34 cellular contexts compared by ENCODE assay signal in genomic region chr7:129412501-129412900, GRCh38.
"Had no signal": no experiment of that assay in that cellular context is flagged by ENCODE, and none has a peak within 500 bp of the region (broad histone marks: within the 10 kb centered on the region; RNA-seq: fewer than 3 reads in every experiment).

No MANE protein-coding gene starts in this region.

- H3K27me3 Mint-ChIP-seq: activated B cell treated with CpG ODN at 0.5 μM for 24 hours; activated CD4-positive, alpha-beta memory T cell treated with anti-CD3 and anti-CD28 coated beads for 36 hours; activated CD4-positive, alpha-beta T cell treated with anti-CD3 and anti-CD28 coated beads, Interleukin-2, amount 10 ng/mL, durations not matched to agents 24 days and 14 days; activated CD8-positive, alpha-beta memory T cell treated with anti-CD3 and anti-CD28 coated beads, Interleukin-2, amount 10 ng/mL, durations not matched to agents 7 days and 5 days; activated naive CD4-positive, alpha-beta T cell treated with anti-CD3 and anti-CD28 coated beads, Interleukin-2, amount 10 ng/mL, durations not matched to agents 7 days and 5 days; effector memory CD8-positive, alpha-beta T cell; T-helper 17 cell had no signal

- H3K36me3 ChIP-seq: WERI-Rb-1 had no signal

- DNase-seq: activated B cell treated with CpG ODN at 0.5 μM for 24 hours; activated CD4-positive, alpha-beta memory T cell treated with anti-CD3 and anti-CD28 coated beads for 36 hours; activated CD4-positive, alpha-beta T cell treated with anti-CD3 and anti-CD28 coated beads, Interleukin-2, amount 10 ng/mL, durations not matched to agents 24 days and 14 days; activated CD8-positive, alpha-beta memory T cell treated with anti-CD3 and anti-CD28 coated beads, Interleukin-2, amount 10 ng/mL, durations not matched to agents 7 days and 5 days; activated CD8-positive, alpha-beta memory T cell treated with anti-CD3 and anti-CD28 coated beads, Interleukin-2, amount 50 U/mL, for 4 hours; activated CD8-positive, alpha-beta T cell treated with anti-CD3 and anti-CD28 coated beads, Interleukin-2, amount 10 ng/mL, durations not matched to agents 7 days and 5 days; activated gamma-delta T cell; activated naive CD4-positive, alpha-beta T cell; activated naive CD4-positive, alpha-beta T cell treated with anti-CD3 and anti-CD28 coated beads, Interleukin-2, amount 10 ng/mL, durations not matched to agents 7 days and 5 days; activated T-cell treated with anti-CD3 and anti-CD28 coated beads, Interleukin-2, amount 50 U/mL, for 1 hour; activated T-cell treated with anti-CD3 and anti-CD28 coated beads, Interleukin-2, amount 50 U/mL, for 48 hours; adrenal gland; amygdala; aorta; body of pancreas; caudate nucleus; cortex of kidney; dermis blood vessel endothelial cell; effector CD4-positive, alpha-beta T cell; effector memory CD8-positive, alpha-beta T cell; esophagus squamous epithelium; foreskin fibroblast; head of caudate nucleus; T-helper 1 cell; T-helper 17 cell; T1000; WERI-Rb-1 had no signal

- H3K4me1 ChIP-seq: adrenal gland, body of pancreas, esophagus squamous epithelium had no signal

- H3K27ac Mint-ChIP-seq: activated B cell treated with CpG ODN at 0.5 μM for 24 hours; activated CD4-positive, alpha-beta memory T cell treated with anti-CD3 and anti-CD28 coated beads for 36 hours; activated CD4-positive, alpha-beta T cell treated with anti-CD3 and anti-CD28 coated beads, Interleukin-2, amount 10 ng/mL, durations not matched to agents 24 days and 14 days; activated CD8-positive, alpha-beta memory T cell treated with anti-CD3 and anti-CD28 coated beads, Interleukin-2, amount 10 ng/mL, durations not matched to agents 7 days and 5 days; activated CD8-positive, alpha-beta T cell treated with anti-CD3 and anti-CD28 coated beads, Interleukin-2, amount 10 ng/mL, durations not matched to agents 7 days and 5 days; activated naive CD4-positive, alpha-beta T cell treated with anti-CD3 and anti-CD28 coated beads, Interleukin-2, amount 10 ng/mL, durations not matched to agents 7 days and 5 days; activated T-helper 1 cell treated with anti-CD3 and anti-CD28 coated beads, Interleukin-12 subunit alpha, Interleukin-12 subunit beta, Interleukin-2, Interleukin-4 antibody, amounts not matched to agents 30 ng/mL and 10 ng/mL and 1 ng/mL, durations not matched to agents 14 hours and 24 hours and 36 hours; effector memory CD8-positive, alpha-beta T cell; T-helper 17 cell; T-helper 2 cell treated with Interferon-gamma antibody and Interleukin-4, amounts not matched to agents 5 μg/mL and 100 μg/mL, for 36 hours had no signal

- H3K9me3 Mint-ChIP-seq: effector memory CD8-positive, alpha-beta T cell had no signal

- ATAC-seq: activated CD4-positive, CD25-positive, alpha-beta regulatory T cell treated with anti-CD3 and anti-CD28 coated beads, Interleukin-2, amount 50 U/mL, for 24 hours; activated CD8-positive, alpha-beta memory T cell treated with anti-CD3 and anti-CD28 coated beads, Interleukin-2, amount 10 ng/mL, durations not matched to agents 7 days and 5 days; activated CD8-positive, alpha-beta T cell treated with anti-CD3 and anti-CD28 coated beads, Interleukin-2, amount 10 ng/mL, durations not matched to agents 7 days and 5 days; body of pancreas; effector memory CD8-positive, alpha-beta T cell; T-helper 17 cell had no signal

- H3K4me1 Mint-ChIP-seq: activated B cell treated with CpG ODN at 0.5 μM for 24 hours; activated CD8-positive, alpha-beta memory T cell treated with anti-CD3 and anti-CD28 coated beads, Interleukin-2, amount 10 ng/mL, durations not matched to agents 7 days and 5 days; activated naive CD4-positive, alpha-beta T cell treated with anti-CD3 and anti-CD28 coated beads, Interleukin-2, amount 10 ng/mL, durations not matched to agents 7 days and 5 days; T-helper 17 cell had no signal

- H3K4me3 ChIP-seq: adrenal gland, body of pancreas, esophagus squamous epithelium had no signal

- FAIRE-seq: colon, endothelial cell of umbilical vein, frontal cortex had no signal

- H3K9me3 ChIP-seq: adrenal gland, body of pancreas had no signal

- H3K27me3 ChIP-seq: adrenal gland, body of pancreas, esophagus squamous epithelium had no signal

- H3K4me3 Mint-ChIP-seq: activated B cell treated with CpG ODN at 0.5 μM for 24 hours; activated CD4-positive, alpha-beta memory T cell treated with anti-CD3 and anti-CD28 coated beads for 36 hours; activated CD4-positive, alpha-beta T cell treated with anti-CD3 and anti-CD28 coated beads, Interleukin-2, amount 10 ng/mL, durations not matched to agents 24 days and 14 days; activated CD8-positive, alpha-beta memory T cell treated with anti-CD3 and anti-CD28 coated beads, Interleukin-2, amount 10 ng/mL, durations not matched to agents 7 days and 5 days; activated CD8-positive, alpha-beta T cell treated with anti-CD3 and anti-CD28 coated beads, Interleukin-2, amount 10 ng/mL, durations not matched to agents 7 days and 5 days; activated naive CD4-positive, alpha-beta T cell treated with anti-CD3 and anti-CD28 coated beads, Interleukin-2, amount 10 ng/mL, durations not matched to agents 7 days and 5 days; activated T-helper 1 cell treated with anti-CD3 and anti-CD28 coated beads, Interleukin-12 subunit alpha, Interleukin-12 subunit beta, Interleukin-2, Interleukin-4 antibody, amounts not matched to agents 30 ng/mL and 10 ng/mL and 1 ng/mL, durations not matched to agents 14 hours and 24 hours and 36 hours; effector memory CD8-positive, alpha-beta T cell; T-helper 17 cell; T-helper 2 cell treated with Interferon-gamma antibody and Interleukin-4, amounts not matched to agents 5 μg/mL and 100 μg/mL, for 36 hours had no signal

- H3K27ac ChIP-seq: adrenal gland, body of pancreas, epithelial cell of prostate, esophagus squamous epithelium, WERI-Rb-1 had no signal
